Comparison of ENCODE assay signal across 1 cellular context in the genomic region with DNA sequence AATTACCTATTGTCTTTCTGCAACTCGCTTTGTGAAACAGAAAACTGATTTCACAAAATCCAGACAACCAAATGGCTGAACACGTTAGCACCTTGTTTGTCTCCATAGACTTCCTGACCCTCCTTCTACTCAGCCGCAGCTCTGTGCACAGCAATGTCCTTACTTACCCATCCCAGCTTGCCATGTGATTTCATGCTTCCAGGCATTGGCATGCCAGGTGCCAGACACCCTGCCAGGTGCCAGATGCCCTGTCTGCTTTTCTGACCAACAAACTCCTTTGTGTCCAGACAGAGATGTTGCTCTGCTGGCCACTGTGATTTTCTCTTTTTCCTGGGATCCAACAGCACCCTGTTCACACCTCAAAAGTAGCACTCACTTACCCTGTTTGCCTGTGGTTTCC.
TF ChIP-seq lines count a peak whose summit lies in the region.

No MANE protein-coding gene starts in this region.

TF ChIP-seq in H1, 55 proteins besides CTCF, POLR2A, EP300 and RAD21 (continued from another document):
- TF ChIP-seq GABPA (IDR thresholded peaks at IDR 0.05; ENCODE audit: borderline replicate concordance, insufficient read depth, low read length) (no peak), SP4 (IDR thresholded peaks at IDR 0.05; ENCODE audit: low read length) (no peak), BRCA1 (IDR thresholded peaks at IDR 0.05; ENCODE audit: low read depth, low read length) (no peak)
